ENCODE assay signal across 33 cellular contexts in the genomic region with DNA sequence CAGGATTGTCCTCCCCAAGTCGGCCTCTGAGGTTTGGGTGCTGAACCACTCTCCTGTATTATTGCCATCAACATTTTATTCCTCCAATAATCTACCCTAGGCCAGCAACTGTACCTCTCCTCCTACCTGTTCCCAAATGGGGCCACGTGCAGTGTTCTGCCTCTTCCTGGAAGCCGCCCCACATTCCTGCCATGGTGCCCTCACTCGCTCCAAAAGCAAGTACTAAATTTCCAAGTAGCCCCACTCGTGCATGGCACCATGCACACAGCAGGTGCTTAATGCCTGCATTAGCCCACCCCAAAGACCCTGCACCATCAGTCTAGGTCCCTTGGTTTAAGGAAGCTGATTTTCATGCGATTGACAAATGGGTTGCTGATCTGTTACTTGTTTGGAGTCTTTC.
A peak's percentile ranks its signal among the peaks of the same experiment; 100 is the strongest.
DNase-seq lines count a peak whose midpoint lies in the region; ATAC-seq and TF ChIP-seq lines count a peak whose summit lies in the region.
"Had no signal": no experiment of that assay in that cellular context is flagged by ENCODE, and none has a peak within 500 bp of the region (broad histone marks: within the 10 kb centered on the region; RNA-seq: fewer than 3 reads in every experiment).

No MANE protein-coding gene starts in this region.

- peaks cover 86% of the 10 kb centered on the region for H3K36me3 Mint-ChIP-seq in activated T-helper 17 cell treated with anti-CD3 and anti-CD28 coated beads, Interleukin-2, amount 50 U/mL, for 72 hours (ENCODE audit: low read depth)
- H3K36me3 Mint-ChIP-seq in natural killer cell treated with Interleukin-12 subunit alpha and Interleukin-12 subunit beta and Interleukin-15 and Interleukin-18, amount 100 ng/mL, for 72 hours: peaks cover 38% of the 10 kb centered on the region

- H3K27ac ChIP-seq in left ventricle myocardium inferior (replicated peaks) (peak overlapping the region; percentile 63), upper lobe of right lung (no peak overlapping the region)
- H3K27ac ChIP-seq: pancreas, PC-9, SK-N-MC had no signal

- H3K9me3 Mint-ChIP-seq in activated T-helper 17 cell treated with anti-CD3 and anti-CD28 coated beads, Interleukin-2, amount 50 U/mL, for 72 hours: no peaks in the 10 kb centered on the region
- no peaks in the 10 kb centered on the region for H3K9me3 Mint-ChIP-seq in natural killer cell treated with Interleukin-12 subunit alpha and Interleukin-12 subunit beta and Interleukin-15 and Interleukin-18, amount 100 ng/mL, for 72 hours
- H3K9me3 Mint-ChIP-seq: activated CD4-positive, alpha-beta memory T cell treated with anti-CD3 and anti-CD28 coated beads, Interleukin-2, amount 10 ng/mL, durations not matched to agents 7 days and 5 days; nephron progenitor cell had no signal

- H3K4me1 Mint-ChIP-seq in activated T-helper 17 cell treated with anti-CD3 and anti-CD28 coated beads, Interleukin-2, amount 50 U/mL, for 72 hours: peaks cover 28% of the 10 kb centered on the region
- peaks cover 66 to 72% of the 10 kb centered on the region in 2 donors for H3K4me1 Mint-ChIP-seq in natural killer cell treated with Interleukin-12 subunit alpha and Interleukin-12 subunit beta and Interleukin-15 and Interleukin-18, amount 100 ng/mL, for 72 hours (ENCODE audit: low read depth in 2 of 2)

- H3K27me3 ChIP-seq in left ventricle myocardium inferior (ENCODE audit: low read depth) (no peaks in the 10 kb centered on the region), upper lobe of right lung (no peaks in the 10 kb centered on the region)
- H3K27me3 ChIP-seq: esophagus muscularis mucosa, heart left ventricle, pancreas, transverse colon had no signal

- H3K4me3 Mint-ChIP-seq in activated T-helper 17 cell treated with anti-CD3 and anti-CD28 coated beads, Interleukin-2, amount 50 U/mL, for 72 hours: no peak overlapping the region
- no peak overlapping the region for H3K4me3 Mint-ChIP-seq in natural killer cell treated with Interleukin-12 subunit alpha and Interleukin-12 subunit beta and Interleukin-15 and Interleukin-18, amount 100 ng/mL, for 72 hours
- H3K4me3 Mint-ChIP-seq: activated CD4-positive, alpha-beta memory T cell treated with anti-CD3 and anti-CD28 coated beads, Interleukin-2, amount 10 ng/mL, durations not matched to agents 7 days and 5 days; nephron progenitor cell had no signal

- no peak for DNase-seq in left ventricle myocardium inferior
- DNase-seq in left cardiac atrium: no peak
- DNase-seq in natural killer cell treated with Interleukin-12 subunit alpha and Interleukin-12 subunit beta and Interleukin-15 and Interleukin-18, amount 100 ng/mL, for 72 hours (ENCODE audit: low spot score): no peak
- peak; percentile 23 for DNase-seq in upper lobe of right lung
- DNase-seq in iPS-NIHi7 (ENCODE audit: extremely low spot score): no peak
- no peak for DNase-seq in NCI-H2196 treated with DMSO at 0.1 percent for 48 hours (lab: John Stamatoyannopoulos, UW; ENCODE audit: unreplicated experiment)
- DNase-seq: activated CD4-positive, alpha-beta memory T cell treated with anti-CD3 and anti-CD28 coated beads, Interleukin-2, amount 10 ng/mL, durations not matched to agents 7 days and 5 days; activated CD4-positive, CD25-positive, alpha-beta regulatory T cell treated with anti-CD3 and anti-CD28 coated beads, Interleukin-2, amount 50 U/mL, for 72 hours; activated gamma-delta T cell; BE2C; DMS79; foreskin fibroblast; HCEC 1CT; heart left ventricle; Karpas-422; kidney glomerular epithelial cell; mucosa of descending colon; NCI-H1417; NCI-H2081; NCI-H226; NCI-H69; nephron progenitor cell; pancreas; PC-9; retina; small intestine; T-helper 2 cell; transverse colon had no signal

- H3K9me3 ChIP-seq in left ventricle myocardium inferior (replicated peaks) (no peaks in the 10 kb centered on the region), upper lobe of right lung (no peaks in the 10 kb centered on the region)
- H3K9me3 ChIP-seq: BE2C, esophagus muscularis mucosa, heart left ventricle, mucosa of descending colon, pancreas, transverse colon had no signal

- peak overlapping the region; percentile 48 for H3K27ac Mint-ChIP-seq in activated T-helper 17 cell treated with anti-CD3 and anti-CD28 coated beads, Interleukin-2, amount 50 U/mL, for 72 hours
- H3K27ac Mint-ChIP-seq in natural killer cell treated with Interleukin-12 subunit alpha and Interleukin-12 subunit beta and Interleukin-15 and Interleukin-18, amount 100 ng/mL, for 72 hours: peak overlapping the region; percentile 62 to 87
- H3K27ac Mint-ChIP-seq: activated CD4-positive, alpha-beta memory T cell treated with anti-CD3 and anti-CD28 coated beads, Interleukin-2, amount 10 ng/mL, durations not matched to agents 7 days and 5 days; nephron progenitor cell had no signal

- peaks cover 82% of the 10 kb centered on the region for H3K4me1 ChIP-seq in left ventricle myocardium inferior
- peaks cover 2% of the 10 kb centered on the region for H3K4me1 ChIP-seq in upper lobe of right lung
- H3K4me1 ChIP-seq: BE2C, transverse colon had no signal

- no peak for TF ChIP-seq CTCF in left ventricle myocardium inferior (IDR thresholded peaks at IDR 0.05; ENCODE audit: borderline replicate concordance)
- no peak for TF ChIP-seq CTCF in upper lobe of right lung (IDR thresholded peaks at IDR 0.05)

- intact Hi-C loops in left ventricle myocardium inferior (cut with micrococcal nuclease): no loop called here
- intact Hi-C loops in left cardiac atrium (cut with DNase I): no loop called here
- intact Hi-C loops in upper lobe of right lung (cut with DNase I): no loop called here

- ATAC-seq in left cardiac atrium (no peak), upper lobe of right lung (no peak), HG03378 (IDR thresholded peaks at IDR 0.05; ENCODE audit: unreplicated experiment) (no peak)
- ATAC-seq in activated T-helper 17 cell treated with anti-CD3 and anti-CD28 coated beads, Interleukin-2, amount 50 U/mL, for 72 hours (replicated peaks): no peak
- no peak for ATAC-seq in natural killer cell treated with Interleukin-12 subunit alpha and Interleukin-12 subunit beta and Interleukin-15 and Interleukin-18, amount 100 ng/mL, for 72 hours
- ATAC-seq: heart left ventricle, mucosa of descending colon, pancreas had no signal

- H3K36me3 ChIP-seq in left ventricle myocardium inferior (no peaks in the 10 kb centered on the region), upper lobe of right lung (no peaks in the 10 kb centered on the region)
- H3K36me3 ChIP-seq: BE2C, pancreas, transverse colon had no signal

- H3K27me3 Mint-ChIP-seq in activated T-helper 17 cell treated with anti-CD3 and anti-CD28 coated beads, Interleukin-2, amount 50 U/mL, for 72 hours: no peaks in the 10 kb centered on the region
- no peaks in the 10 kb centered on the region for H3K27me3 Mint-ChIP-seq in natural killer cell treated with Interleukin-12 subunit alpha and Interleukin-12 subunit beta and Interleukin-15 and Interleukin-18, amount 100 ng/mL, for 72 hours
- H3K27me3 Mint-ChIP-seq: activated CD4-positive, alpha-beta memory T cell treated with anti-CD3 and anti-CD28 coated beads, Interleukin-2, amount 10 ng/mL, durations not matched to agents 7 days and 5 days had no signal

- no peak overlapping the region for H3K4me3 ChIP-seq in left ventricle myocardium inferior
- H3K4me3 ChIP-seq in upper lobe of right lung: no peak overlapping the region
- H3K4me3 ChIP-seq: esophagus muscularis mucosa, heart left ventricle, lung, mucosa of descending colon, pancreas, PC-9, SK-N-MC, transverse colon had no signal
